ENCODE assay signal across 10 cellular contexts in the genomic region with DNA sequence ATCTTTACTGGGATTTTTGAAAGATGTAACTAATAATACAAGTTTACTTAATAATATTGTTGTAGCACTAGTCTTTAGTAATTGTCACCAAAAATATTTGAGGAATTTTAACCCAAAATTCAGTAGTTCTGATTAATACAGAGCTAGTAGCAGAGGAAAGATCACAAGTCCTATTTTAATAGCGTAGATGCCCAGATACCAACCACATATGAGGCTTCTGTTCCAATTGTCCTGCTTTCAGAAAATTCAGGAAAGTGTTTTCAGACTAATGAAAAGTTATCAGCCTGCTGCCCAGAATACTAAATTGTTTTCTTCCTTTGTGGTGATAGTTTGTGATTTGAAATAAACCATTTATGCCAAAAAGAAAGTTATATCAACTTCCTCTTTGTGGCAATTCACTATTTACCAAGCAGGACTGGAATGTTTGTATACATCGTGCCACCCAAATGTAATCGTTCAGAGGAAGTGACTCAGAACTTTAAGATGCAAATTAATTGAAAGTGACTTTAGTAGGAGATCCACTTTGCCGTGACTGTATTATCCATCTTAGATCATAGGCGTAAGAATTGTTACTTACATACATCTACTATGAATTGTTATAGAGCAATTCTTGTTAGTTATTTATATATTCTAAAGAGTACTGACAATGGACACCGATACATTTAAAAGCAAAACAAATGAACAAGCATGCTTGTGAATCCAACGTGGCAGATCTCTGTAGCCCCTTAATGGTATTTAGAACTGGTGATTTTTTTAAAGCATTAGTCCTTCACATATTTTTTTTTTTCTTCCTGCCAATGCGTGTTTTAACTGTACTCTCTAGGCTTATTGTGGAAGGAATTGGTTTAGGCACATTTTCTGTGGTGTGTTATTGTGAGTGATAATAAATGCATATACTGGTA.
A peak's percentile ranks its signal among the peaks of the same experiment; 100 is the strongest.
DNase-seq lines count a peak whose midpoint lies in the region; ATAC-seq, FAIRE-seq and TF ChIP-seq lines count a peak whose summit lies in the region.
"Had no signal": no experiment of that assay in that cellular context is flagged by ENCODE, and none has a peak within 500 bp of the region (broad histone marks: within the 10 kb centered on the region; RNA-seq: fewer than 3 reads in every experiment).

No MANE protein-coding gene starts in this region.

- peaks cover 0 to 11% (median 2%) of the 10 kb centered on the region in 7 donors for H3K9me3 Mint-ChIP-seq in naive B cell
- H3K9me3 Mint-ChIP-seq in activated T-cell treated with anti-CD3 and anti-CD28 coated beads, Interleukin-2, amount 50 U/mL, for 72 hours: peaks cover 0 to 1% of the 10 kb centered on the region in 2 donors

- peak overlapping the region in 3 of 6 donors; percentile 35 to 66 (median 40) for H3K27ac Mint-ChIP-seq in naive B cell
- no peak overlapping the region for H3K27ac Mint-ChIP-seq in activated T-cell treated with anti-CD3 and anti-CD28 coated beads, Interleukin-2, amount 50 U/mL, for 72 hours

- H3K27ac ChIP-seq in left ventricle myocardium inferior (replicated peaks) (no peak overlapping the region), tibial artery (no peak overlapping the region)
- H3K27ac ChIP-seq: parathyroid adenoma had no signal

- no peak for TF ChIP-seq POLR2A in GM12891 (IDR thresholded peaks at IDR 0.05; ENCODE audit: low read depth, low read length)

- H3K4me3 ChIP-seq in left ventricle myocardium inferior: no peak overlapping the region
- H3K4me3 ChIP-seq in tibial artery: no peak overlapping the region

- H3K27me3 ChIP-seq in left ventricle myocardium inferior (ENCODE audit: low read depth) (no peaks in the 10 kb centered on the region), tibial artery (no peaks in the 10 kb centered on the region)

- peaks cover 0 to 7% of the 10 kb centered on the region in 2 donors for H3K36me3 Mint-ChIP-seq in naive B cell
- peaks cover 4 to 9% of the 10 kb centered on the region in 2 donors for H3K36me3 Mint-ChIP-seq in activated T-cell treated with anti-CD3 and anti-CD28 coated beads, Interleukin-2, amount 50 U/mL, for 72 hours (ENCODE audit: insufficient read depth in 2 of 2)

- TF ChIP-seq CTCF in left ventricle myocardium inferior (IDR thresholded peaks at IDR 0.05; ENCODE audit: borderline replicate concordance) (no peak), tibial artery (IDR thresholded peaks at IDR 0.05) (no peak)

- FAIRE-seq in GM19239 (lab: Jason Lieb, UNC): peak; percentile 42
- no peak for FAIRE-seq in GM12891 (lab: Jason Lieb, UNC)

- intact Hi-C loops in left ventricle myocardium inferior (cut with micrococcal nuclease) (no loop called here), tibial artery (cut with DNase I; ENCODE audit: low total_unique reads) (no loop called here)

- no peaks in the 10 kb centered on the region for H3K27me3 Mint-ChIP-seq in naive B cell
- H3K27me3 Mint-ChIP-seq in activated T-cell treated with anti-CD3 and anti-CD28 coated beads, Interleukin-2, amount 50 U/mL, for 72 hours (ENCODE audit: low read depth): no peaks in the 10 kb centered on the region
- H3K27me3 Mint-ChIP-seq: brain had no signal

- H3K36me3 ChIP-seq in left ventricle myocardium inferior: no peaks in the 10 kb centered on the region
- H3K36me3 ChIP-seq in tibial artery: no peaks in the 10 kb centered on the region

- ATAC-seq in HG03378 (IDR thresholded peaks at IDR 0.05; ENCODE audit: unreplicated experiment) (peak; percentile 93), naive B cell (ENCODE audit: low read depth in 2 of 2) (peak; percentile 83 to 90)
- no peak for ATAC-seq in activated T-cell treated with anti-CD3 and anti-CD28 coated beads, Interleukin-2, amount 50 U/mL, for 72 hours (replicated peaks in 1 of 2)

- H3K9me3 ChIP-seq in left ventricle myocardium inferior (replicated peaks): no peaks in the 10 kb centered on the region
- no peaks in the 10 kb centered on the region for H3K9me3 ChIP-seq in tibial artery

- H3K4me1 ChIP-seq in left ventricle myocardium inferior (no peaks in the 10 kb centered on the region), tibial artery (no peaks in the 10 kb centered on the region)
- H3K4me1 ChIP-seq: parathyroid adenoma had no signal

- peak overlapping the region in 5 of 8 donors; percentile 9 to 46 (median 17) for H3K4me3 Mint-ChIP-seq in naive B cell
- peak overlapping the region in 1 of 2 donors; percentile 24 for H3K4me3 Mint-ChIP-seq in activated T-cell treated with anti-CD3 and anti-CD28 coated beads, Interleukin-2, amount 50 U/mL, for 72 hours
- H3K4me3 Mint-ChIP-seq: brain had no signal

- peaks cover 11 to 16% (median 11%) of the 10 kb centered on the region in 3 donors for H3K4me1 Mint-ChIP-seq in naive B cell
- H3K4me1 Mint-ChIP-seq in activated T-cell treated with anti-CD3 and anti-CD28 coated beads, Interleukin-2, amount 50 U/mL, for 72 hours (ENCODE audit: low read depth): peaks cover 13% of the 10 kb centered on the region

- DNase-seq in GM19239 (ENCODE audit: insufficient read length, low spot score) (peak; percentile 1), SW480 (ENCODE audit: low spot score) (peak; percentile 44), naive B cell (no peak), left ventricle myocardium inferior (no peak), tibial artery (no peak), GM12891 (ENCODE audit: insufficient read length, low spot score) (no peak)
- no peak for DNase-seq in activated T-cell treated with anti-CD3 and anti-CD28 coated beads, Interleukin-2, amount 50 U/mL, for 72 hours

TF ChIP-seq in GM12891, 5 proteins besides CTCF, POLR2A, EP300 and RAD21:
- no peak for TF ChIP-seq SPI1 (IDR thresholded peaks at IDR 0.05; ENCODE audit: low read depth, low read length)
- TF ChIP-seq POLR2AphosphoS5 (IDR thresholded peaks at IDR 0.05; ENCODE audit: low read depth, low read length): no peak
- TF ChIP-seq TAF1 (IDR thresholded peaks at IDR 0.05; ENCODE audit: low read depth, low read length): no peak
- TF ChIP-seq PAX5 (IDR thresholded peaks at IDR 0.05; ENCODE audit: insufficient read depth, low read length, severe bottlenecking): no peak

Comparison
In these comparisons a context has a peak if more than half of its experiments do, and no peak if none do; other contexts are left out.
1. DNase-seq: peak in GM19239 (single experiment) and SW480 (single experiment); none in naive B cell (single experiment), left ventricle myocardium inferior (single experiment), activated T-cell treated with anti-CD3 and anti-CD28 coated beads, Interleukin-2, amount 50 U/mL, for 72 hours (0 of 2), tibial artery (0 of 2) and GM12891 (single experiment).
2. ATAC-seq: peak in HG03378 (single experiment) and naive B cell (2 of 2); none in activated T-cell treated with anti-CD3 and anti-CD28 coated beads, Interleukin-2, amount 50 U/mL, for 72 hours (0 of 2).